In the genomic region with DNA sequence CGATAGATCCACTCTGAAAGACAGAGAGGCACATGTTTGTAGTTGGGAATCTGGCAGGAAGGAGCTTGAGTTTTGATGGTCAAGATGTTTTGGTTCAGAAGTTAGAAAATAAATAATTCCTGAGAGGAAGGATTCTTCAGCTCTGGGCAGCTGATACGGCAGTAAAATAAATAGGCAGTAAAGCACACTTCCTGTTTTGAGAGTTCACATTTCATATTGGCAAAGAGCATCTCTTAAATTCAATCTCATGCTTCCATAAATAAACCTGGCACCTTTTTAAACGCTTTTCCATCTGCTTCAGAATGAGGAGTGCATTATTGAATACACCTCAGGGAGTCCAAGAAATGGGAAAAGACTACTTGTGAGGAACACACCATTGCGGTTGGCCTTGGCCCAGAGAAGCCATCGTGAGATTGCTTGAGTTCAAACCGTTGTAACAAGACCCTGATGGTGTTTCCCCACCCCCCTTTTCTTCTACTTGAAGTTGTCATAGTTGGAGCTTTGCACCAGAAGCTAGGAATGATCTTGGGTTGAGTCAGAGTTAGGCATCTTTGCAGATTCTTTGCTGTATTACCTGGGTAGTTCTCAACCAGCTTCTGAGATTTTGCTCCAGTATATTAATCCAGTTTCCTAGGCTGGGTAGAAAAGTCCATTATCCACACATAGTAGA, we compare ENCODE assay signal across 1 cellular context.
TF ChIP-seq lines count a peak whose summit lies in the region.

No MANE protein-coding gene starts in this region.

TF ChIP-seq in WTC11, 78 proteins besides CTCF, POLR2A, EP300 and RAD21 (continued from another document):
- TF ChIP-seq, protein P1, sequence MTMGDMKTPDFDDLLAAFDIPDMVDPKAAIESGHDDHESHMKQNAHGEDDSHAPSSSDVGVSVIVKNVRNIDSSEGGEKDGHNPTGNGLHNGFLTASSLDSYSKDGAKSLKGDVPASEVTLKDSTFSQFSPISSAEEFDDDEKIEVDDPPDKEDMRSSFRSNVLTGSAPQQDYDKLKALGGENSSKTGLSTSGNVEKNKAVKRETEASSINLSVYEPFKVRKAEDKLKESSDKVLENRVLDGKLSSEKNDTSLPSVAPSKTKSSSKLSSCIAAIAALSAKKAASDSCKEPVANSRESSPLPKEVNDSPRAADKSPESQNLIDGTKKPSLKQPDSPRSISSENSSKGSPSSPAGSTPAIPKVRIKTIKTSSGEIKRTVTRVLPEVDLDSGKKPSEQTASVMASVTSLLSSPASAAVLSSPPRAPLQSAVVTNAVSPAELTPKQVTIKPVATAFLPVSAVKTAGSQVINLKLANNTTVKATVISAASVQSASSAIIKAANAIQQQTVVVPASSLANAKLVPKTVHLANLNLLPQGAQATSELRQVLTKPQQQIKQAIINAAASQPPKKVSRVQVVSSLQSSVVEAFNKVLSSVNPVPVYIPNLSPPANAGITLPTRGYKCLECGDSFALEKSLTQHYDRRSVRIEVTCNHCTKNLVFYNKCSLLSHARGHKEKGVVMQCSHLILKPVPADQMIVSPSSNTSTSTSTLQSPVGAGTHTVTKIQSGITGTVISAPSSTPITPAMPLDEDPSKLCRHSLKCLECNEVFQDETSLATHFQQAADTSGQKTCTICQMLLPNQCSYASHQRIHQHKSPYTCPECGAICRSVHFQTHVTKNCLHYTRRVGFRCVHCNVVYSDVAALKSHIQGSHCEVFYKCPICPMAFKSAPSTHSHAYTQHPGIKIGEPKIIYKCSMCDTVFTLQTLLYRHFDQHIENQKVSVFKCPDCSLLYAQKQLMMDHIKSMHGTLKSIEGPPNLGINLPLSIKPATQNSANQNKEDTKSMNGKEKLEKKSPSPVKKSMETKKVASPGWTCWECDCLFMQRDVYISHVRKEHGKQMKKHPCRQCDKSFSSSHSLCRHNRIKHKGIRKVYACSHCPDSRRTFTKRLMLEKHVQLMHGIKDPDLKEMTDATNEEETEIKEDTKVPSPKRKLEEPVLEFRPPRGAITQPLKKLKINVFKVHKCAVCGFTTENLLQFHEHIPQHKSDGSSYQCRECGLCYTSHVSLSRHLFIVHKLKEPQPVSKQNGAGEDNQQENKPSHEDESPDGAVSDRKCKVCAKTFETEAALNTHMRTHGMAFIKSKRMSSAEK (CRISPR knock-in tag; IDR thresholded peaks at IDR 0.05; ENCODE audit: borderline replicate concordance) = no peak
- TF ChIP-seq NFATC4 (CRISPR knock-in tag; IDR thresholded peaks at IDR 0.05) (no peak), ZNF138 (CRISPR knock-in tag; conservative IDR thresholded peaks at IDR 0.05) (no peak), ZNF263 (CRISPR knock-in tag; IDR thresholded peaks at IDR 0.05; ENCODE audit: low read depth) (no peak), ZNF416 (CRISPR knock-in tag; IDR thresholded peaks at IDR 0.05) (no peak)
